ENCODE assay signal across 24 cellular contexts in genomic region chr11:9470765-9471164, GRCh38.
"Had no signal": no experiment of that assay in that cellular context is flagged by ENCODE, and none has a peak within 500 bp of the region (broad histone marks: within the 10 kb centered on the region; RNA-seq: fewer than 3 reads in every experiment).

No MANE protein-coding gene starts in this region.

- H3K9me3 ChIP-seq: breast epithelium had no signal

- H3K4me1 ChIP-seq: breast epithelium had no signal

- H3K27ac ChIP-seq: breast epithelium, KMS-11, SK-N-MC, VCaP had no signal

- H3K4me3 Mint-ChIP-seq: activated CD8-positive, alpha-beta T cell treated with anti-CD3 and anti-CD28 coated beads, Interleukin-2, amount 10 ng/mL, durations not matched to agents 7 days and 5 days; activated naive CD4-positive, alpha-beta T cell treated with anti-CD3 and anti-CD28 coated beads for 36 hours; activated naive CD8-positive, alpha-beta T cell treated with anti-CD3 and anti-CD28 coated beads for 36 hours; T-cell had no signal

- H3K9me3 Mint-ChIP-seq: activated naive CD4-positive, alpha-beta T cell treated with anti-CD3 and anti-CD28 coated beads for 36 hours; activated naive CD8-positive, alpha-beta T cell treated with anti-CD3 and anti-CD28 coated beads for 36 hours; T-cell had no signal

- H3K4me2 ChIP-seq: KMS-11 had no signal

- H3K27me3 ChIP-seq: breast epithelium had no signal

- DNase-seq: activated CD4-positive, alpha-beta T cell treated with anti-CD3 and anti-CD28 coated beads for 48 hours; activated CD4-positive, alpha-beta T cell treated with anti-CD3 and anti-CD28 coated beads, Interleukin-2, amount 50 U/mL, for 4 hours; activated CD8-positive, alpha-beta memory T cell treated with anti-CD3 and anti-CD28 coated beads, Interleukin-2, amount 50 U/mL, for 48 hours; activated CD8-positive, alpha-beta T cell treated with anti-CD3 and anti-CD28 coated beads, Interleukin-2, amount 10 ng/mL, durations not matched to agents 7 days and 5 days; activated gamma-delta T cell; activated naive CD4-positive, alpha-beta T cell treated with anti-CD3 and anti-CD28 coated beads for 36 hours; activated naive CD8-positive, alpha-beta T cell treated with anti-CD3 and anti-CD28 coated beads for 36 hours; activated T-cell treated with anti-CD3 and anti-CD28 coated beads, Interleukin-2, amount 50 U/mL, for 1 hour; aorta; caudate nucleus; NCI-H1092; NCI-H1417; NCI-H1930; NCI-H2171 treated with DMSO at 0.1 percent for 48 hours; NCI-H226; NCI-H526; NCI-H82; RPMI8226; T-cell had no signal

- H3K36me3 ChIP-seq: breast epithelium had no signal

- H3K27me3 Mint-ChIP-seq: activated naive CD8-positive, alpha-beta T cell treated with anti-CD3 and anti-CD28 coated beads for 36 hours; T-cell had no signal

- ATAC-seq: activated CD8-positive, alpha-beta T cell treated with anti-CD3 and anti-CD28 coated beads, Interleukin-2, amount 10 ng/mL, durations not matched to agents 7 days and 5 days; Right ventricle myocardium inferior; T-cell had no signal

- H3K27ac Mint-ChIP-seq: activated CD8-positive, alpha-beta T cell treated with anti-CD3 and anti-CD28 coated beads, Interleukin-2, amount 10 ng/mL, durations not matched to agents 7 days and 5 days; activated naive CD4-positive, alpha-beta T cell treated with anti-CD3 and anti-CD28 coated beads for 36 hours; activated naive CD8-positive, alpha-beta T cell treated with anti-CD3 and anti-CD28 coated beads for 36 hours had no signal

- H3K4me3 ChIP-seq: breast epithelium, SK-N-MC had no signal
